ENCODE assay signal across 9 cellular contexts in genomic region chr20:49775229-49775693, GRCh38. TPM values are rescaled to one million over a fixed set of nuclear protein-coding genes. Genes with fewer than 3 reads are reported as not detected.
DNase-seq lines count a peak whose midpoint lies in the region; ATAC-seq and TF ChIP-seq lines count a peak whose summit lies in the region.
"Had no signal": no experiment of that assay in that cellular context is flagged by ENCODE, and none has a peak within 500 bp of the region (broad histone marks: within the 10 kb centered on the region; RNA-seq: fewer than 3 reads in every experiment).

No MANE protein-coding gene starts in this region.

- peaks cover 32% of the 10 kb centered on the region for H3K4me1 Mint-ChIP-seq in activated T-helper 1 cell treated with anti-CD3 and anti-CD28 coated beads, Interleukin-12 subunit alpha, Interleukin-12 subunit beta, Interleukin-2, Interleukin-4 antibody, amounts not matched to agents 30 ng/mL and 10 ng/mL and 1 ng/mL, durations not matched to agents 14 hours and 24 hours and 36 hours (ENCODE audit: low read depth)

- H3K36me3 ChIP-seq in tibial artery = no peaks in the 10 kb centered on the region

- no peak overlapping the region for H3K27ac ChIP-seq in tibial artery
- H3K27ac ChIP-seq: 22Rv1 had no signal

- no peak overlapping the region for H3K4me3 ChIP-seq in tibial artery

- peak; percentile 41 for DNase-seq in NCI-H2029 (lab: John Stamatoyannopoulos, UW)
- DNase-seq in NCI-H2029 treated with DMSO at 0.1 percent for 48 hours (lab: John Stamatoyannopoulos, UW) = no peak
- DNase-seq in activated T-helper 1 cell treated with anti-CD3 and anti-CD28 coated beads, Interleukin-12 subunit alpha, Interleukin-12 subunit beta, Interleukin-2, Interleukin-4 antibody, amounts not matched to agents 30 ng/mL and 10 ng/mL and 1 ng/mL, durations not matched to agents 14 hours and 24 hours and 36 hours (ENCODE audit: low spot score) = no peak
- peak; percentile 94 for DNase-seq in islet precursor cell
- DNase-seq in tibial artery = peak; percentile 44 to 68
- DNase-seq in NCI-H2081 treated with DMSO at 0.1 percent for 48 hours (lab: John Stamatoyannopoulos, UW) = no peak
- no peak for DNase-seq in germinal center (ENCODE audit: low spot score)

- H3K4me3 Mint-ChIP-seq in activated T-helper 1 cell treated with anti-CD3 and anti-CD28 coated beads, Interleukin-12 subunit alpha, Interleukin-12 subunit beta, Interleukin-2, Interleukin-4 antibody, amounts not matched to agents 30 ng/mL and 10 ng/mL and 1 ng/mL, durations not matched to agents 14 hours and 24 hours and 36 hours = no peak overlapping the region

- H3K27me3 Mint-ChIP-seq in activated T-helper 1 cell treated with anti-CD3 and anti-CD28 coated beads, Interleukin-12 subunit alpha, Interleukin-12 subunit beta, Interleukin-2, Interleukin-4 antibody, amounts not matched to agents 30 ng/mL and 10 ng/mL and 1 ng/mL, durations not matched to agents 14 hours and 24 hours and 36 hours (ENCODE audit: insufficient read depth) = peaks cover 5% of the 10 kb centered on the region

- peak overlapping the region; percentile 1 for H3K27ac Mint-ChIP-seq in activated T-helper 1 cell treated with anti-CD3 and anti-CD28 coated beads, Interleukin-12 subunit alpha, Interleukin-12 subunit beta, Interleukin-2, Interleukin-4 antibody, amounts not matched to agents 30 ng/mL and 10 ng/mL and 1 ng/mL, durations not matched to agents 14 hours and 24 hours and 36 hours

- intact Hi-C loops in activated T-helper 1 cell treated with anti-CD3 and anti-CD28 coated beads, Interleukin-12 subunit alpha, Interleukin-12 subunit beta, Interleukin-2, Interleukin-4 antibody, amounts not matched to agents 30 ng/mL and 10 ng/mL and 1 ng/mL, durations not matched to agents 14 hours and 24 hours and 36 hours (cut with micrococcal nuclease) = no loop called here
- intact Hi-C loops in tibial artery (cut with DNase I; ENCODE audit: low total_unique reads) = no loop called here

- H3K9me3 ChIP-seq in tibial artery = no peaks in the 10 kb centered on the region

- TF ChIP-seq CTCF in tibial artery (IDR thresholded peaks at IDR 0.05) = no peak

- no peaks in the 10 kb centered on the region for H3K36me3 Mint-ChIP-seq in activated T-helper 1 cell treated with anti-CD3 and anti-CD28 coated beads, Interleukin-12 subunit alpha, Interleukin-12 subunit beta, Interleukin-2, Interleukin-4 antibody, amounts not matched to agents 30 ng/mL and 10 ng/mL and 1 ng/mL, durations not matched to agents 14 hours and 24 hours and 36 hours (ENCODE audit: low read depth)

- no peak for ATAC-seq in HG03045 (IDR thresholded peaks at IDR 0.05; ENCODE audit: unreplicated experiment)

- no peaks in the 10 kb centered on the region for H3K9me3 Mint-ChIP-seq in activated T-helper 1 cell treated with anti-CD3 and anti-CD28 coated beads, Interleukin-12 subunit alpha, Interleukin-12 subunit beta, Interleukin-2, Interleukin-4 antibody, amounts not matched to agents 30 ng/mL and 10 ng/mL and 1 ng/mL, durations not matched to agents 14 hours and 24 hours and 36 hours

- no peaks in the 10 kb centered on the region for H3K27me3 ChIP-seq in tibial artery

- H3K4me1 ChIP-seq in tibial artery = peaks cover 0 to 15% (median 11%) of the 10 kb centered on the region in 4 donors

RNA-seq across cellular contexts. Expression of gene SLC9A8, which starts 37.4 kb away (rescaled TPM):
- 16.2 and 20.8 TPM in 2 replicates for total RNA-seq in activated T-helper 1 cell treated with anti-CD3 and anti-CD28 coated beads, Interleukin-12 subunit alpha, Interleukin-12 subunit beta, Interleukin-2, Interleukin-4 antibody, amounts not matched to agents 30 ng/mL and 10 ng/mL and 1 ng/mL, durations not matched to agents 14 hours and 24 hours and 36 hours

Comparison
In these comparisons a context has a peak if more than half of its experiments do, and no peak if none do; other contexts are left out.
1. DNase-seq: peak in NCI-H2029 (single experiment), islet precursor cell (single experiment) and tibial artery (2 of 2); none in NCI-H2029 treated with DMSO at 0.1 percent for 48 hours (single experiment), activated T-helper 1 cell treated with anti-CD3 and anti-CD28 coated beads, Interleukin-12 subunit alpha, Interleukin-12 subunit beta, Interleukin-2, Interleukin-4 antibody, amounts not matched to agents 30 ng/mL and 10 ng/mL and 1 ng/mL, durations not matched to agents 14 hours and 24 hours and 36 hours (single experiment), NCI-H2081 treated with DMSO at 0.1 percent for 48 hours (single experiment) and germinal center (single experiment).